1 cellular context compared by ENCODE assay signal in genomic region chr6:28368522-28368921, GRCh38.
TF ChIP-seq lines count a peak whose summit lies in the region.

No MANE protein-coding gene starts in this region.

TF ChIP-seq in GM12878, 131 proteins besides CTCF, POLR2A, EP300 and RAD21 (continued from another document):
- TF ChIP-seq, protein P1, sequence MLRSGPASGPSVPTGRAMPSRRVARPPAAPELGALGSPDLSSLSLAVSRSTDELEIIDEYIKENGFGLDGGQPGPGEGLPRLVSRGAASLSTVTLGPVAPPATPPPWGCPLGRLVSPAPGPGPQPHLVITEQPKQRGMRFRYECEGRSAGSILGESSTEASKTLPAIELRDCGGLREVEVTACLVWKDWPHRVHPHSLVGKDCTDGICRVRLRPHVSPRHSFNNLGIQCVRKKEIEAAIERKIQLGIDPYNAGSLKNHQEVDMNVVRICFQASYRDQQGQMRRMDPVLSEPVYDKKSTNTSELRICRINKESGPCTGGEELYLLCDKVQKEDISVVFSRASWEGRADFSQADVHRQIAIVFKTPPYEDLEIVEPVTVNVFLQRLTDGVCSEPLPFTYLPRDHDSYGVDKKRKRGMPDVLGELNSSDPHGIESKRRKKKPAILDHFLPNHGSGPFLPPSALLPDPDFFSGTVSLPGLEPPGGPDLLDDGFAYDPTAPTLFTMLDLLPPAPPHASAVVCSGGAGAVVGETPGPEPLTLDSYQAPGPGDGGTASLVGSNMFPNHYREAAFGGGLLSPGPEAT (IDR thresholded peaks at IDR 0.05; ENCODE audit: low read depth): peak; percentile 37; the same call in 1 of the 2 replicates
- TF ChIP-seq IRF4 (IDR thresholded peaks at IDR 0.05; ENCODE audit: low read depth, low read length) (0 out of 2 replicates have a peak, but pooled peaks have one; percentile 52), E2F8 (IDR thresholded peaks at IDR 0.05; ENCODE audit: low read depth, partially characterized antibody) (no peak), SKIL (IDR thresholded peaks at IDR 0.05; ENCODE audit: low read depth, poor library complexity, severe bottlenecking) (peak; percentile 29), IKZF1 (conservative IDR thresholded peaks at IDR 0.05) (peak; percentile 56; the same call in 1 of the 2 replicates), ZNF24 (IDR thresholded peaks at IDR 0.05) (peak; percentile 60)
